In genomic region chr4:85932371-85933305, GRCh38 we compare ENCODE assay signal across 13 cellular contexts.
DNase-seq lines count a peak whose midpoint lies in the region; ATAC-seq and TF ChIP-seq lines count a peak whose summit lies in the region.
"Had no signal": no experiment of that assay in that cellular context is flagged by ENCODE, and none has a peak within 500 bp of the region (broad histone marks: within the 10 kb centered on the region; RNA-seq: fewer than 3 reads in every experiment).

No MANE protein-coding gene starts in this region.

- H3K4me1 Mint-ChIP-seq in osteocyte (ENCODE audit: unreplicated experiment), result peaks cover 65% of the 10 kb centered on the region

- H3K36me3 ChIP-seq in SK-N-MC (ENCODE audit: insufficient read depth, low read length), result no peaks in the 10 kb centered on the region
- H3K36me3 ChIP-seq in heart right ventricle, result no peaks in the 10 kb centered on the region

- H3K36me3 Mint-ChIP-seq in osteocyte (ENCODE audit: unreplicated experiment), result no peaks in the 10 kb centered on the region

- H3K4me3 ChIP-seq in SK-N-MC (peak overlapping the region; percentile 61), heart right ventricle (peak overlapping the region in 7 of 10 donors; percentile 16 to 43 (median 22))
- H3K4me3 ChIP-seq: GM12878, SJCRH30 had no signal

- peaks cover 6 to 66% (median 44%) of the 10 kb centered on the region in 9 donors for H3K4me1 ChIP-seq in heart right ventricle
- H3K4me1 ChIP-seq: SJCRH30 had no signal

- TF ChIP-seq CTCF in heart right ventricle (IDR thresholded peaks at IDR 0.05), result no peak
- TF ChIP-seq CTCF in osteocyte (IDR thresholded peaks at IDR 0.05), result no peak

- H3K4me3 Mint-ChIP-seq in osteocyte (ENCODE audit: unreplicated experiment), result peak overlapping the region; percentile 49
- H3K4me3 Mint-ChIP-seq: CD4-positive, alpha-beta T cell had no signal

- no peaks in the 10 kb centered on the region for H3K27me3 Mint-ChIP-seq in osteocyte (ENCODE audit: unreplicated experiment)
- H3K27me3 Mint-ChIP-seq: CD4-positive, alpha-beta T cell had no signal

- 33 to 35% methylated on average over 19 of the region's 19 CpGs for WGBS in heart right ventricle, 2 donors

- H3K9me3 ChIP-seq in SK-N-MC (ENCODE audit: low read depth, low read length) (no peaks in the 10 kb centered on the region), heart right ventricle (no peaks in the 10 kb centered on the region)
- H3K9me3 ChIP-seq: SJCRH30 had no signal

- no peaks in the 10 kb centered on the region for H3K9me3 Mint-ChIP-seq in osteocyte (ENCODE audit: unreplicated experiment)
- H3K9me3 Mint-ChIP-seq: CD4-positive, alpha-beta T cell had no signal

- no peaks in the 10 kb centered on the region for H3K27me3 ChIP-seq in heart right ventricle
- H3K27me3 ChIP-seq: SJCRH30 had no signal

- no peak overlapping the region for H3K27ac ChIP-seq in SK-N-MC
- H3K27ac ChIP-seq in heart right ventricle, result peak overlapping the region in 6 of 10 donors; percentile 20 to 61 (median 36)
- H3K27ac ChIP-seq: SJCRH30 had no signal

- H3K27ac Mint-ChIP-seq in osteocyte (ENCODE audit: unreplicated experiment), result peak overlapping the region; percentile 90
- H3K27ac Mint-ChIP-seq: CD4-positive, alpha-beta T cell had no signal

- peak in 5 of 8 donors; percentile 37 to 41 (median 38) for ATAC-seq in heart right ventricle
- ATAC-seq: GM12878 had no signal

- H3K9ac ChIP-seq in SK-N-MC (ENCODE audit: insufficient read length), result no peak overlapping the region

- intact Hi-C loops in heart right ventricle (cut with DNase I), result no loop called here

- DNase-seq in DMS153 (lab: John Stamatoyannopoulos, UW) (peak; percentile 15), SK-N-MC (ENCODE audit: low read depth, low spot score) (peak; percentile 5), heart right ventricle (peak in 1 of 2 donors; percentile 26), osteocyte (ENCODE audit: extremely low spot score, unreplicated experiment) (no peak), KG1 (lab: John Stamatoyannopoulos, UW) (no peak), NCI-H526 treated with DMSO at 0.1 percent for 48 hours (lab: John Stamatoyannopoulos, UW) (no peak), Kasumi-1 (lab: John Stamatoyannopoulos, UW) (no peak)
- DNase-seq in activated naive CD4-positive, alpha-beta T cell treated with Interleukin-2 at 50 U/mL for 16 hours, result no peak
- DNase-seq: CD4-positive, alpha-beta T cell; NCI-H446 treated with DMSO at 0.1 percent for 48 hours; stimulated activated CD4-positive, alpha-beta T cell treated with anti-CD3 and anti-CD28 coated beads, Interleukin-1b, Interleukin-23, amount 100 ng/mL, for 48 hours had no signal

Comparison
In these comparisons a context has a peak if more than half of its experiments do, and no peak if none do; other contexts are left out.
1. DNase-seq: peak in DMS153 (single experiment) and SK-N-MC (single experiment); none in osteocyte (single experiment), activated naive CD4-positive, alpha-beta T cell treated with Interleukin-2 at 50 U/mL for 16 hours (single experiment), KG1 (single experiment), NCI-H526 treated with DMSO at 0.1 percent for 48 hours (single experiment) and Kasumi-1 (0 of 2).